In the genomic region with DNA sequence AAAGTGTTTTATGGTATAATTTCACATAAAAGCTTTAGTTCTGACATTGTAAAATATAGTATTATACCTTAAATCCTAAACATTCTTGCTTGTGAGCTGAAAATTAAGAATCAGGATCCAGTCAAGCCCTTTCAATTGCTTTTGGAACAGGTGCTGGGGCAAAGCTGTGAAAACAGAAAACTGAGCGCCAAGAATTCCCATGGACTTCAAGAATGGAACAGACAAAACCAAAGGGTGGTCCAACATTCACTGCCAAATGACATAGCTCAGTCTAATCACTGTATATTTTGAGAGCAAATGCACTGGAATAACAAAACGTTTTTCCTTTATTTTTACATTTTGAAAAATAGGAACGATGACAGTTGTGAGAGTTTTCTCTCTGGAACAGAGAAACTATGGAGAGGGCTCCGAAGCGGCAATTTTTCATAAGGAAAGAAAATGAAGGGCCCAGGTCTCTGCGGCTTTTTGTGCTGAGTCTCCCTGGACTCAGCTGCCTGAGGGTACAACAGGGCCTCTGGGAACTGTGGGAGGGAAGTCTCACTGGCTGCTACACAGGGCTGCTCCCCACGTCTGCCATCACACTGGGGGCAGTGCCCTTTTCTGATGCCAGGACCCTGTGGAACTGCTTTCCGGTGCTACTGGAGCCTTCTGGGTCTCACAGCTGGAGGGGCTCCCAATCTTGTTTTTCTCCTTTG, we compare ENCODE assay signal across 3 cellular contexts.
TF ChIP-seq lines count a peak whose summit lies in the region.

No MANE protein-coding gene starts in this region.

TF ChIP-seq in GM23338, 12 proteins besides CTCF, POLR2A, EP300 and RAD21:
- TF ChIP-seq JUNB (IDR thresholded peaks at IDR 0.05; ENCODE audit: unreplicated experiment) (no peak), NANOG (IDR thresholded peaks at IDR 0.05; ENCODE audit: borderline replicate concordance) (no peak)
- TF ChIP-seq, protein P1, sequence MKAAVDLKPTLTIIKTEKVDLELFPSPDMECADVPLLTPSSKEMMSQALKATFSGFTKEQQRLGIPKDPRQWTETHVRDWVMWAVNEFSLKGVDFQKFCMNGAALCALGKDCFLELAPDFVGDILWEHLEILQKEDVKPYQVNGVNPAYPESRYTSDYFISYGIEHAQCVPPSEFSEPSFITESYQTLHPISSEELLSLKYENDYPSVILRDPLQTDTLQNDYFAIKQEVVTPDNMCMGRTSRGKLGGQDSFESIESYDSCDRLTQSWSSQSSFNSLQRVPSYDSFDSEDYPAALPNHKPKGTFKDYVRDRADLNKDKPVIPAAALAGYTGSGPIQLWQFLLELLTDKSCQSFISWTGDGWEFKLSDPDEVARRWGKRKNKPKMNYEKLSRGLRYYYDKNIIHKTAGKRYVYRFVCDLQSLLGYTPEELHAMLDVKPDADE (IDR thresholded peaks at IDR 0.05): no peak
- TF ChIP-seq, protein P2, sequence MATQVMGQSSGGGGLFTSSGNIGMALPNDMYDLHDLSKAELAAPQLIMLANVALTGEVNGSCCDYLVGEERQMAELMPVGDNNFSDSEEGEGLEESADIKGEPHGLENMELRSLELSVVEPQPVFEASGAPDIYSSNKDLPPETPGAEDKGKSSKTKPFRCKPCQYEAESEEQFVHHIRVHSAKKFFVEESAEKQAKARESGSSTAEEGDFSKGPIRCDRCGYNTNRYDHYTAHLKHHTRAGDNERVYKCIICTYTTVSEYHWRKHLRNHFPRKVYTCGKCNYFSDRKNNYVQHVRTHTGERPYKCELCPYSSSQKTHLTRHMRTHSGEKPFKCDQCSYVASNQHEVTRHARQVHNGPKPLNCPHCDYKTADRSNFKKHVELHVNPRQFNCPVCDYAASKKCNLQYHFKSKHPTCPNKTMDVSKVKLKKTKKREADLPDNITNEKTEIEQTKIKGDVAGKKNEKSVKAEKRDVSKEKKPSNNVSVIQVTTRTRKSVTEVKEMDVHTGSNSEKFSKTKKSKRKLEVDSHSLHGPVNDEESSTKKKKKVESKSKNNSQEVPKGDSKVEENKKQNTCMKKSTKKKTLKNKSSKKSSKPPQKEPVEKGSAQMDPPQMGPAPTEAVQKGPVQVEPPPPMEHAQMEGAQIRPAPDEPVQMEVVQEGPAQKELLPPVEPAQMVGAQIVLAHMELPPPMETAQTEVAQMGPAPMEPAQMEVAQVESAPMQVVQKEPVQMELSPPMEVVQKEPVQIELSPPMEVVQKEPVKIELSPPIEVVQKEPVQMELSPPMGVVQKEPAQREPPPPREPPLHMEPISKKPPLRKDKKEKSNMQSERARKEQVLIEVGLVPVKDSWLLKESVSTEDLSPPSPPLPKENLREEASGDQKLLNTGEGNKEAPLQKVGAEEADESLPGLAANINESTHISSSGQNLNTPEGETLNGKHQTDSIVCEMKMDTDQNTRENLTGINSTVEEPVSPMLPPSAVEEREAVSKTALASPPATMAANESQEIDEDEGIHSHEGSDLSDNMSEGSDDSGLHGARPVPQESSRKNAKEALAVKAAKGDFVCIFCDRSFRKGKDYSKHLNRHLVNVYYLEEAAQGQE (IDR thresholded peaks at IDR 0.05; ENCODE audit: unreplicated experiment): no peak
TF ChIP-seq in GM23338: peak in this region for 0.

TF ChIP-seq in WTC11, 78 proteins besides CTCF, POLR2A, EP300 and RAD21 (continues in another document):
- no peak for TF ChIP-seq E2F4 (CRISPR knock-in tag; IDR thresholded peaks at IDR 0.05; ENCODE audit: borderline replicate concordance, low read depth)
- TF ChIP-seq CDX4 (CRISPR knock-in tag; IDR thresholded peaks at IDR 0.05; ENCODE audit: borderline replicate concordance): no peak
- TF ChIP-seq, protein P3, sequence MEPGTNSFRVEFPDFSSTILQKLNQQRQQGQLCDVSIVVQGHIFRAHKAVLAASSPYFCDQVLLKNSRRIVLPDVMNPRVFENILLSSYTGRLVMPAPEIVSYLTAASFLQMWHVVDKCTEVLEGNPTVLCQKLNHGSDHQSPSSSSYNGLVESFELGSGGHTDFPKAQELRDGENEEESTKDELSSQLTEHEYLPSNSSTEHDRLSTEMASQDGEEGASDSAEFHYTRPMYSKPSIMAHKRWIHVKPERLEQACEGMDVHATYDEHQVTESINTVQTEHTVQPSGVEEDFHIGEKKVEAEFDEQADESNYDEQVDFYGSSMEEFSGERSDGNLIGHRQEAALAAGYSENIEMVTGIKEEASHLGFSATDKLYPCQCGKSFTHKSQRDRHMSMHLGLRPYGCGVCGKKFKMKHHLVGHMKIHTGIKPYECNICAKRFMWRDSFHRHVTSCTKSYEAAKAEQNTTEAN (CRISPR knock-in tag; IDR thresholded peaks at IDR 0.05): no peak
- TF ChIP-seq, protein P4, sequence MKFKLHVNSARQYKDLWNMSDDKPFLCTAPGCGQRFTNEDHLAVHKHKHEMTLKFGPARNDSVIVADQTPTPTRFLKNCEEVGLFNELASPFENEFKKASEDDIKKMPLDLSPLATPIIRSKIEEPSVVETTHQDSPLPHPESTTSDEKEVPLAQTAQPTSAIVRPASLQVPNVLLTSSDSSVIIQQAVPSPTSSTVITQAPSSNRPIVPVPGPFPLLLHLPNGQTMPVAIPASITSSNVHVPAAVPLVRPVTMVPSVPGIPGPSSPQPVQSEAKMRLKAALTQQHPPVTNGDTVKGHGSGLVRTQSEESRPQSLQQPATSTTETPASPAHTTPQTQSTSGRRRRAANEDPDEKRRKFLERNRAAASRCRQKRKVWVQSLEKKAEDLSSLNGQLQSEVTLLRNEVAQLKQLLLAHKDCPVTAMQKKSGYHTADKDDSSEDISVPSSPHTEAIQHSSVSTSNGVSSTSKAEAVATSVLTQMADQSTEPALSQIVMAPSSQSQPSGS (CRISPR knock-in tag; IDR thresholded peaks at IDR 0.05; ENCODE audit: borderline replicate concordance, low read depth): no peak
- TF ChIP-seq ZNF396 (CRISPR knock-in tag; IDR thresholded peaks at IDR 0.05; ENCODE audit: borderline replicate concordance): no peak
- TF ChIP-seq TEAD1 (CRISPR knock-in tag; IDR thresholded peaks at IDR 0.05): no peak
- TF ChIP-seq NFE2L1 (CRISPR knock-in tag; IDR thresholded peaks at IDR 0.05): no peak
- TF ChIP-seq AR (CRISPR knock-in tag; IDR thresholded peaks at IDR 0.05): no peak
- no peak for TF ChIP-seq SMAD4 (CRISPR knock-in tag; IDR thresholded peaks at IDR 0.05)
- no peak for TF ChIP-seq ELF4 (CRISPR knock-in tag; IDR thresholded peaks at IDR 0.05; ENCODE audit: low read depth)
- no peak for TF ChIP-seq ZNF232 (CRISPR knock-in tag; IDR thresholded peaks at IDR 0.05)

TF ChIP-seq in endothelial cell of umbilical vein, 7 proteins besides CTCF, POLR2A, EP300 and RAD21:
- TF ChIP-seq FOS (IDR thresholded peaks at IDR 0.05; ENCODE audit: borderline replicate concordance, insufficient read depth, low read length) (no peak), MYC (IDR thresholded peaks at IDR 0.05; ENCODE audit: low read depth, low read length) (no peak), POLR2AphosphoS5 (IDR thresholded peaks at IDR 0.05; ENCODE audit: insufficient read depth, low read depth, low read length) (no peak), MAX (IDR thresholded peaks at IDR 0.05; ENCODE audit: insufficient read depth, insufficient read length) (no peak), JUN (IDR thresholded peaks at IDR 0.05; ENCODE audit: borderline replicate concordance, insufficient read depth, insufficient read length, low read depth) (no peak), EZH2 (IDR thresholded peaks at IDR 0.05; ENCODE audit: borderline replicate concordance, low read depth, low read length, severe bottlenecking) (no peak)
